ENCODE assay signal across 25 cellular contexts in the genomic region with DNA sequence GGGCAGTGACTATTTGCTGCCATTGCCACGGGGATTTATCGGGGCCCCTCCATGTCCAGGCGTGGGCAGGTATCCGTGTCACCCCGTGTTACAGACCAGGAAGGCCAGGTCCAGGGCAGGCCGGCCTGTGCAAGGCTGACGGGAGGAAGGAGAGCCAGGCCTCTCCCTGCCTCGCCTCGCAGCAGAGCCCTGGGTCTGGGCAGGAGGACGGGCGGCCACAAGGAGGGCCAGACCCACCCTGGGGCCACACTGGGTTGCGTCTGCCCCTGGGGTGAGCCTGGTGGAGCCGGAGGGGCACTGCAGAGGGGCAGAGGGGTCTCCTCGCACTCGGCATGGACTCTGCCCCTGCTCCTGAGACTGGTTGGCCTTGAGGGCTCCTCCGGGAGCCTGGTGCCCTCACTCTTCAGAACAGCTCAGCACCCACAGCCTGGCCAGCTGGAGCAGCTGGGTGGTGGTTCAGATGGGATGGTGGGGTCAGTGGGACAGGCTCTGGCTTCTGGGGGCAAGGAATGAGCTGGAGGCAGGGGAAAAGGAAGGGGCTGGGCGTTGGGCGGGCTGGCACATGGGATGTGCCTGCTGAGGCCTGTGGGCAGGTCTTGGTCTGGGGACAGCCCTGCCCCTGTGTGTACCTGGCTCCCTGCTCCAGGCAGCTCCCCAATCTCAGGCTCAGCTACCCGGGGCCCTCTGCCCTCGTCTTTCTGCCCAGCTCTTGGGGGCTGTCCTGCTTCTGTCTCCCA. TPM values are rescaled to one million over a fixed set of nuclear protein-coding genes. Genes with fewer than 3 reads are reported as not detected.
"Had no signal": no experiment of that assay in that cellular context is flagged by ENCODE, and none has a peak within 500 bp of the region (broad histone marks: within the 10 kb centered on the region; RNA-seq: fewer than 3 reads in every experiment).

No MANE protein-coding gene starts in this region.

- H3K36me3 Mint-ChIP-seq: memory B cell, natural killer cell had no signal

- H3K4me1 ChIP-seq: gastrocnemius medialis, parathyroid adenoma, tibial nerve, upper lobe of right lung, uterus had no signal

- ATAC-seq: gastrocnemius medialis; heart left ventricle; left lobe of liver; natural killer cell; sciatic nerve; stimulated activated effector memory CD8-positive, alpha-beta T cell treated with anti-CD3 and anti-CD28 coated beads, Interleukin-12 subunit alpha, Interleukin-12 subunit beta, amount 100 ng/mL, for 72 hours; upper lobe of right lung had no signal

- H3K4me2 ChIP-seq: hepatocyte had no signal

- H3K9me3 ChIP-seq: gastrocnemius medialis, heart left ventricle, neutrophil, right atrium auricular region, thoracic aorta, tibial nerve, upper lobe of right lung, uterus had no signal

- H3K79me2 ChIP-seq: hepatocyte, parathyroid adenoma had no signal

- H3K27ac Mint-ChIP-seq: memory B cell; natural killer cell; progenitor cell of endocrine pancreas; stimulated activated effector memory CD8-positive, alpha-beta T cell treated with anti-CD3 and anti-CD28 coated beads, Interleukin-12 subunit alpha, Interleukin-12 subunit beta, amount 100 ng/mL, for 72 hours had no signal

- FAIRE-seq: colon, kidney had no signal

- H3K9me3 Mint-ChIP-seq: memory B cell; natural killer cell; stimulated activated effector memory CD8-positive, alpha-beta T cell treated with anti-CD3 and anti-CD28 coated beads, Interleukin-12 subunit alpha, Interleukin-12 subunit beta, amount 100 ng/mL, for 72 hours had no signal

- H3K27ac ChIP-seq: dorsolateral prefrontal cortex, gastrocnemius medialis, heart left ventricle, hepatocyte, neutrophil, parathyroid adenoma, right atrium auricular region, thoracic aorta, tibial nerve, upper lobe of right lung, uterus had no signal

- H3K27me3 Mint-ChIP-seq: memory B cell had no signal

- H3K36me3 ChIP-seq: gastrocnemius medialis, heart left ventricle, neutrophil, right atrium auricular region, thoracic aorta, tibial nerve, upper lobe of right lung, uterus had no signal

- H3K27me3 ChIP-seq: hepatocyte, right atrium auricular region, upper lobe of right lung, uterus had no signal

- H3K4me3 Mint-ChIP-seq: memory B cell; natural killer cell; stimulated activated effector memory CD8-positive, alpha-beta T cell treated with anti-CD3 and anti-CD28 coated beads, Interleukin-12 subunit alpha, Interleukin-12 subunit beta, amount 100 ng/mL, for 72 hours had no signal

- H3K9ac ChIP-seq: parathyroid adenoma had no signal

- H3K4me1 Mint-ChIP-seq: natural killer cell; stimulated activated effector memory CD8-positive, alpha-beta T cell treated with anti-CD3 and anti-CD28 coated beads, Interleukin-12 subunit alpha, Interleukin-12 subunit beta, amount 100 ng/mL, for 72 hours had no signal

- DNase-seq: dorsolateral prefrontal cortex; effector CD4-positive, alpha-beta T cell; gastrocnemius medialis; heart left ventricle; kidney; natural killer cell; stimulated activated CD4-positive, alpha-beta T cell treated with anti-CD3 and anti-CD28 coated beads, Interleukin-2, amount 100 ng/mL, for 24 hours; stimulated activated CD4-positive, alpha-beta T cell treated with anti-CD3 and anti-CD28 coated beads, Interleukin-4, amount 100 ng/mL, for 24 hours; stimulated activated naive CD4-positive, alpha-beta T cell treated with Interleukin-2 at 50 U/mL for 16 hours; upper lobe of right lung; uterus had no signal

- H3K4me3 ChIP-seq: dorsolateral prefrontal cortex, gastrocnemius medialis, heart left ventricle, hepatocyte, lung, right atrium auricular region, thoracic aorta, tibial nerve, upper lobe of right lung, uterus had no signal

- H2AFZ ChIP-seq: hepatocyte, parathyroid adenoma had no signal

RNA-seq across cellular contexts. Expression of a gene that starts 53.9 kb away (rescaled TPM):
- total RNA-seq: mononuclear cell, natural killer cell had no signal
